20 cellular contexts compared by ENCODE assay signal in the genomic region with DNA sequence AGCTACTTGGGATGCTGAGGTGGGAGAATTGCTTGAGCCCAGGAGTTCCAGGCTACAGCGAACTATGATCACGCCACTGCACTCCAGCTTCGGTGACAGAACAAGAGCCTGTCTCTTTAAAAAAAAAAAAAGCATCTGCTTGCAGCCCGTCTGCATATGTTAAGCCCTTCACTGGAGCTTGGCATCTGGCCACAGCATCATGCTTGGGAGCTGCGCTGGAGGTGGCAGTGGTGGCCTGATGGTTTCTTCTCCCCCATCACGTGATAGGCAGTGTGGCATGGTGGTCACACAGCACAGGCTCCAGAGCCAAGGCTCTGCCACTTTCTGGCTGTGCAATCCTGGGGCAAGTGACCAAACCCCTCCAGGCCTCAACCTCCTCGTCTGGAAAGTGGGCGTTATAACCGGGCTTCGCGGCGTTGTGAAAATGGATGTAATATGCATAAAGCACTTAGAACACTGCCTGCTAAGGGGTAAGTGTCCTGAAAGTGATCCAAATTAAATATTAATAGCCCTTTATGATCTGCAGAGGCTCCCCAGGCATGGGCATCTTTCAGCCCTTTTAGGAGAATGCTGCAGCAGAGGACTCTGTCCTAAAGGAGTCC. TPM values are rescaled to one million over a fixed set of nuclear protein-coding genes. Genes with fewer than 3 reads are reported as not detected.
DNase-seq lines count a peak whose midpoint lies in the region; ATAC-seq and TF ChIP-seq lines count a peak whose summit lies in the region.
"Had no signal": no experiment of that assay in that cellular context is flagged by ENCODE, and none has a peak within 500 bp of the region (broad histone marks: within the 10 kb centered on the region; RNA-seq: fewer than 3 reads in every experiment).

No MANE protein-coding gene starts in this region.

- H3K9me3 ChIP-seq in transverse colon = no peaks in the 10 kb centered on the region

- H3K27me3 ChIP-seq in foreskin keratinocyte (no peaks in the 10 kb centered on the region), transverse colon (no peaks in the 10 kb centered on the region)
- H3K27me3 ChIP-seq: cardiac muscle cell had no signal

- ATAC-seq in foreskin keratinocyte = no peak
- ATAC-seq: activated T-cell treated with anti-CD3 and anti-CD28 coated beads, Interleukin-2, amount 50 U/mL, for 4 hours had no signal

- no peaks in the 10 kb centered on the region for H3K4me1 ChIP-seq in foreskin keratinocyte
- H3K4me1 ChIP-seq in transverse colon = no peaks in the 10 kb centered on the region

- no peak for TF ChIP-seq EP300 in transverse colon (IDR thresholded peaks at IDR 0.05; ENCODE audit: low read depth)

- H3K36me3 ChIP-seq in transverse colon = peaks cover 0 to 10% (median 2%) of the 10 kb centered on the region in 4 donors

- no peak overlapping the region for H3K27ac ChIP-seq in foreskin keratinocyte
- no peak overlapping the region for H3K27ac ChIP-seq in transverse colon
- H3K27ac ChIP-seq: cardiac muscle cell had no signal

- in situ Hi-C loops in transverse colon (cut with MboI; ENCODE audit: low pct_ligation_motif_present in 1 of 4, low pct_unique_long_range_greater_than_20kb in 1 of 4, low sequenced_read_pairs in 3 of 4) = no loop called here

- WGBS in transverse colon (ENCODE audit: low coverage in 1 of 2), 2 donors = 73 to 93% methylated on average over 8 to 12 of the region's 12 CpGs

- TF ChIP-seq CTCF in foreskin keratinocyte (conservative IDR thresholded peaks at IDR 0.05) = no peak
- TF ChIP-seq CTCF in transverse colon (IDR thresholded peaks at IDR 0.05) = no peak

- peak; percentile 1 for DNase-seq in NCI-H1092 treated with DMSO at 0.1 percent for 48 hours (lab: John Stamatoyannopoulos, UW)
- no peak for DNase-seq in NCI-H1092 (lab: John Stamatoyannopoulos, UW)
- DNase-seq in NCI-H1105 (lab: John Stamatoyannopoulos, UW) = peak; percentile 22
- peak; percentile 32 for DNase-seq in NCI-H524 treated with DMSO at 0.1 percent for 48 hours (lab: John Stamatoyannopoulos, UW)
- DNase-seq in iris pigment epithelial cell (ENCODE audit: low read depth) = peak; percentile 40
- no peak for DNase-seq in foreskin keratinocyte
- DNase-seq in SKM-1 (lab: John Stamatoyannopoulos, UW; ENCODE audit: unreplicated experiment) = no peak
- no peak for DNase-seq in transverse colon
- DNase-seq: 8988T; activated CD4-positive, alpha-beta T cell treated with anti-CD3 and anti-CD28 coated beads, Interleukin-2, amount 50 U/mL, for 1 hour; activated naive CD8-positive, alpha-beta T cell treated with anti-CD3 and anti-CD28 coated beads for 36 hours; activated T-cell treated with anti-CD3 and anti-CD28 coated beads, Interleukin-2, amount 50 U/mL, for 4 hours; CD4-positive, CD25-positive, alpha-beta regulatory T cell; SHP77 treated with DMSO at 0.1 percent for 48 hours had no signal

- H3K4me3 ChIP-seq in transverse colon = no peak overlapping the region
- H3K4me3 ChIP-seq: cardiac muscle cell had no signal

- intact Hi-C loops in transverse colon (cut with DNase I; ENCODE audit: low total_unique reads) = no loop called here

- TF ChIP-seq POLR2A in transverse colon (IDR thresholded peaks at IDR 0.05) = no peak

RNA-seq across cellular contexts. Expression of a gene that starts 24.4 kb away (rescaled TPM):
- 16.6 and 17.5 TPM in 2 replicates for total RNA-seq in foreskin keratinocyte
- polyA plus RNA-seq in foreskin keratinocyte = 18.5 and 20.8 TPM in 2 replicates
- 10 to 100 TPM; 11.0 to 40.8 (median 13.2) TPM for total RNA-seq in transverse colon

RNA-seq across cellular contexts. Expression of a gene that starts 30.3 kb away (rescaled TPM):
- 0.27 and 0.60 TPM in 2 replicates for total RNA-seq in foreskin keratinocyte
- polyA plus RNA-seq in foreskin keratinocyte = 0.37 and 0.41 TPM in 2 replicates
- 1 to 10 TPM in 2 of 4 donors, under 1 TPM in 1, not detected in 1; 0.68 to 7.0 (median 1.1) TPM for total RNA-seq in transverse colon
- total RNA-seq: activated naive CD8-positive, alpha-beta T cell treated with anti-CD3 and anti-CD28 coated beads for 36 hours; activated T-cell treated with anti-CD3 and anti-CD28 coated beads, Interleukin-2, amount 50 U/mL, for 4 hours; CD4-positive, CD25-positive, alpha-beta regulatory T cell; fibroblast of villous mesenchyme; HT-29; M059J; myocyte; progenitor cell of endocrine pancreas had no signal
- polyA plus RNA-seq: CD4-positive, CD25-positive, alpha-beta regulatory T cell had no signal

RNA-seq across cellular contexts. Expression of a gene that starts 47.2 kb away (rescaled TPM):
- not detected in 2 replicates for total RNA-seq in foreskin keratinocyte
- polyA plus RNA-seq in foreskin keratinocyte = not detected in 2 replicates
- 10 to 100 TPM in 2 of 4 donors, 1 to 10 TPM in 1, not detected in 1; 4.0 to 32.2 (median 27.9) TPM for total RNA-seq in transverse colon
- total RNA-seq: activated naive CD8-positive, alpha-beta T cell treated with anti-CD3 and anti-CD28 coated beads for 36 hours; activated T-cell treated with anti-CD3 and anti-CD28 coated beads, Interleukin-2, amount 50 U/mL, for 4 hours; CD4-positive, CD25-positive, alpha-beta regulatory T cell; HT-29; M059J; progenitor cell of endocrine pancreas had no signal
- polyA plus RNA-seq: CD4-positive, CD25-positive, alpha-beta regulatory T cell had no signal

Comparison
In these comparisons a context has a peak if more than half of its experiments do, and no peak if none do; other contexts are left out.
1. DNase-seq: peak in NCI-H1092 treated with DMSO at 0.1 percent for 48 hours (single experiment), NCI-H1105 (single experiment), NCI-H524 treated with DMSO at 0.1 percent for 48 hours (single experiment) and iris pigment epithelial cell (single experiment); none in NCI-H1092 (single experiment), foreskin keratinocyte (0 of 2), SKM-1 (single experiment) and transverse colon (single experiment).